In genomic region chr10:57898231-57898630, GRCh38 we compare ENCODE assay signal across 1 cellular context.
TF ChIP-seq lines count a peak whose summit lies in the region.

No MANE protein-coding gene starts in this region.

TF ChIP-seq in Ishikawa, 13 proteins besides CTCF, POLR2A, EP300 and RAD21 (continued from another document):
- TF ChIP-seq REST (IDR thresholded peaks at IDR 0.05; ENCODE audit: low read depth) (no peak), USF1 (IDR thresholded peaks at IDR 0.05) (no peak)
